9 cellular contexts compared by ENCODE assay signal in genomic region chr7:117216010-117216409, GRCh38.
"Had no signal": no experiment of that assay in that cellular context is flagged by ENCODE, and none has a peak within 500 bp of the region (broad histone marks: within the 10 kb centered on the region; RNA-seq: fewer than 3 reads in every experiment).

No MANE protein-coding gene starts in this region.

- H3K36me3 Mint-ChIP-seq: IgD-negative memory B cell had no signal

- H3K27me3 Mint-ChIP-seq: IgD-negative memory B cell had no signal

- FAIRE-seq: H1, H54, HTR-8/SVneo had no signal

- H3K4me3 Mint-ChIP-seq: GM23338, H9, IgD-negative memory B cell had no signal

- DNase-seq: H9, HCEC 1CT, KBM-7 had no signal

- H3K27ac ChIP-seq: KMS-11 had no signal

- H3K9ac ChIP-seq: KMS-11 had no signal

- H3K27ac Mint-ChIP-seq: GM23338, IgD-negative memory B cell had no signal

- H3K9me3 Mint-ChIP-seq: GM23338, H9, IgD-negative memory B cell had no signal

- ATAC-seq: GM23338 had no signal

- H3K4me3 ChIP-seq: GM23338 had no signal

- H3K4me2 ChIP-seq: GM23338, KMS-11 had no signal

- H3K4me1 Mint-ChIP-seq: GM23338, H9 had no signal

- H2AFZ ChIP-seq: GM23338 had no signal
